In genomic region chr6:168624540-168624939, GRCh38 we compare ENCODE assay signal across 15 cellular contexts.
A peak's percentile ranks its signal among the peaks of the same experiment; 100 is the strongest.
DNase-seq lines count a peak whose midpoint lies in the region; ATAC-seq, FAIRE-seq and TF ChIP-seq lines count a peak whose summit lies in the region.
"Had no signal": no experiment of that assay in that cellular context is flagged by ENCODE, and none has a peak within 500 bp of the region (broad histone marks: within the 10 kb centered on the region; RNA-seq: fewer than 3 reads in every experiment).

No MANE protein-coding gene starts in this region.

- H3K18ac ChIP-seq in IMR-90 (ENCODE audit: low read depth, low read length), result no peak overlapping the region

- no peaks in the 10 kb centered on the region for H3K27me3 Mint-ChIP-seq in nephron progenitor cell (ENCODE audit: low read depth, poor library complexity)
- H3K27me3 Mint-ChIP-seq in progenitor cell of endocrine pancreas, result no peaks in the 10 kb centered on the region
- H3K27me3 Mint-ChIP-seq: B cell had no signal

- H2BK120ac ChIP-seq in IMR-90 (ENCODE audit: low read depth, low read length), result no peak overlapping the region

- H3K79me1 ChIP-seq in IMR-90 (ENCODE audit: low read depth in 1 of 2, low read length in 2 of 2), result no peaks in the 10 kb centered on the region

- H3K4me1 ChIP-seq in IMR-90 (ENCODE audit: control insufficient read depth, insufficient read depth, low read length), result no peaks in the 10 kb centered on the region
- H3K4me1 ChIP-seq in Karpas-422 (ENCODE audit: low read length), result no peaks in the 10 kb centered on the region

- H3K4me1 Mint-ChIP-seq in nephron progenitor cell (peaks cover 57% of the 10 kb centered on the region), progenitor cell of endocrine pancreas (ENCODE audit: low read depth) (peaks cover 35% of the 10 kb centered on the region)
- H3K4me1 Mint-ChIP-seq: B cell had no signal

- H3K56ac ChIP-seq in IMR-90 (ENCODE audit: extremely low read depth, insufficient read depth, low read length), result no peak overlapping the region

- no peak overlapping the region for H4K91ac ChIP-seq in IMR-90 (ENCODE audit: insufficient read depth, low read depth, low read length)

- H3K4me3 Mint-ChIP-seq in nephron progenitor cell (no peak overlapping the region), progenitor cell of endocrine pancreas (ENCODE audit: low read depth) (no peak overlapping the region)
- H3K4me3 Mint-ChIP-seq: B cell; CD4-positive, alpha-beta T cell had no signal

- H3K23ac ChIP-seq in IMR-90 (ENCODE audit: low read depth, low read length), result no peak overlapping the region

- H3K9me3 Mint-ChIP-seq in nephron progenitor cell, result peaks cover 12% of the 10 kb centered on the region
- peaks cover 5% of the 10 kb centered on the region for H3K9me3 Mint-ChIP-seq in progenitor cell of endocrine pancreas (ENCODE audit: low read depth)

- H3K4ac ChIP-seq in IMR-90 (ENCODE audit: low read depth, low read length), result no peak overlapping the region

- no peak overlapping the region for H2AK9ac ChIP-seq in IMR-90 (replicated peaks; ENCODE audit: low read depth, low read length, poor library complexity)

- H3K9me3 ChIP-seq in IMR-90 (ENCODE audit: control insufficient read depth, insufficient read depth, low read length) (peaks cover 54% of the 10 kb centered on the region), Karpas-422 (ENCODE audit: low read length) (no peaks in the 10 kb centered on the region)

- in situ Hi-C loops in IMR-90 (cut with MboI; ENCODE audit: low sequenced_read_pairs), result no loop called here

- no peak overlapping the region for H3K4me3 ChIP-seq in IMR-90 (ENCODE audit: insufficient read depth, low read depth, low read length)
- no peak overlapping the region for H3K4me3 ChIP-seq in bronchial epithelial cell (ENCODE audit: low read depth, low read length)
- H3K4me3 ChIP-seq in Karpas-422 (ENCODE audit: low read length), result no peak overlapping the region

- no peak overlapping the region for H4K5ac ChIP-seq in IMR-90 (ENCODE audit: low read depth, low read length)

- no peaks in the 10 kb centered on the region for H3K9me2 ChIP-seq in Karpas-422 (replicated peaks; ENCODE audit: insufficient read depth, low read length)

- peak; percentile 43 for FAIRE-seq in bronchial epithelial cell (lab: Jason Lieb, UNC)
- no peak for FAIRE-seq in GM12891 (lab: Jason Lieb, UNC)
- FAIRE-seq: A204.1, H54 had no signal

- H3K27me3 ChIP-seq in IMR-90 (ENCODE audit: control insufficient read depth, insufficient read depth, low read length) (no peaks in the 10 kb centered on the region), bronchial epithelial cell (ENCODE audit: control insufficient read depth, insufficient read depth, low read length) (no peaks in the 10 kb centered on the region), Karpas-422 (ENCODE audit: low read length) (no peaks in the 10 kb centered on the region)

- no peak overlapping the region for H2BK15ac ChIP-seq in IMR-90 (ENCODE audit: low read depth, low read length)

- no peak for TF ChIP-seq RAD21 in IMR-90 (IDR thresholded peaks at IDR 0.05; ENCODE audit: low read length)

- no TSS peak for BruUV-seq in IMR-90 (replicated peaks; lab: Mats Ljungman, UMichigan)

- no peaks in the 10 kb centered on the region for H3K79me2 ChIP-seq in Karpas-422 (ENCODE audit: low read length)

- peaks cover 10% of the 10 kb centered on the region for H3K36me3 Mint-ChIP-seq in nephron progenitor cell (ENCODE audit: low read depth)
- no peaks in the 10 kb centered on the region for H3K36me3 Mint-ChIP-seq in progenitor cell of endocrine pancreas (ENCODE audit: insufficient read depth)

- H3K27ac Mint-ChIP-seq in nephron progenitor cell (peak overlapping the region; percentile 24), progenitor cell of endocrine pancreas (no peak overlapping the region)
- H3K27ac Mint-ChIP-seq: B cell; CD4-positive, alpha-beta T cell had no signal

- POLR2A ChIA-PET in IMR-90 (lab: Charles Lee; ENCODE audit: unreplicated experiment), result no interaction called here

- H3K4me2 ChIP-seq in IMR-90 (ENCODE audit: low read depth, low read length) (no peak overlapping the region), Karpas-422 (ENCODE audit: low read depth, low read length, poor library complexity, severe bottlenecking) (no peak overlapping the region)

- no peak overlapping the region for H3K14ac ChIP-seq in IMR-90 (replicated peaks; ENCODE audit: low read depth, low read length)

- H3K27ac ChIP-seq in IMR-90 (ENCODE audit: insufficient read depth, low read length) (no peak overlapping the region), Karpas-422 (ENCODE audit: low read length) (no peak overlapping the region)

- H2AFZ ChIP-seq in IMR-90 (replicated peaks; ENCODE audit: low read length, poor library complexity) (no peak overlapping the region), Karpas-422 (ENCODE audit: low read length) (no peak overlapping the region)

- ATAC-seq in IMR-90 (ENCODE audit: low read depth), result no peak
- ATAC-seq: HCT116 had no signal

- H3K9ac ChIP-seq in IMR-90 (ENCODE audit: low read depth, low read length), result no peak overlapping the region
- no peak overlapping the region for H3K9ac ChIP-seq in Karpas-422 (ENCODE audit: low read length)

- H4K8ac ChIP-seq in IMR-90 (ENCODE audit: low read depth in 2 of 2, low read length in 2 of 2), result no peak overlapping the region

- WGBS in IMR-90 (ENCODE audit: extremely low coverage in 2 of 2, insufficient read length in 1 of 2), 2 experiments, result 83% methylated on average over 2 of the region's 2 CpGs; no CpG with 5 or more reads in 1 of the 2 experiments

- intact Hi-C loops in IMR-90 (cut with micrococcal nuclease), result no loop called here

- no peak overlapping the region for H2AK5ac ChIP-seq in IMR-90 (ENCODE audit: low read depth, low read length)

- no peak for TF ChIP-seq POLR2A in IMR-90 (IDR thresholded peaks at IDR 0.05; ENCODE audit: low read depth, low read length)
- TF ChIP-seq POLR2A in GM12891 (IDR thresholded peaks at IDR 0.05; ENCODE audit: low read depth, low read length), result no peak

- H3K36me3 ChIP-seq in IMR-90 (ENCODE audit: control insufficient read depth, insufficient read depth, low read length), result no peaks in the 10 kb centered on the region
- no peaks in the 10 kb centered on the region for H3K36me3 ChIP-seq in bronchial epithelial cell (ENCODE audit: control insufficient read depth, insufficient read depth, low read length)
- no peaks in the 10 kb centered on the region for H3K36me3 ChIP-seq in Karpas-422 (ENCODE audit: insufficient read depth, low read length)

- H2BK20ac ChIP-seq in IMR-90 (ENCODE audit: low read depth, low read length), result no peak overlapping the region

- TF ChIP-seq CTCF in IMR-90 (conservative IDR thresholded peaks at IDR 0.05; ENCODE audit: low read depth, low read length) (no peak), bronchial epithelial cell (IDR thresholded peaks at IDR 0.05; ENCODE audit: insufficient read depth, low read length, severe bottlenecking) (no peak), nephron progenitor cell (IDR thresholded peaks at IDR 0.05) (no peak), progenitor cell of endocrine pancreas (IDR thresholded peaks at IDR 0.05; ENCODE audit: unreplicated experiment) (no peak)

- H3K9me1 ChIP-seq in IMR-90 (ENCODE audit: insufficient read depth, low read length), result no peaks in the 10 kb centered on the region

- H2BK5ac ChIP-seq in IMR-90 (ENCODE audit: low read depth, low read length, poor library complexity, severe bottlenecking), result peak overlapping the region; percentile 62

- DNase-seq in IMR-90 (no peak), bronchial epithelial cell (ENCODE audit: low read depth) (no peak), nephron progenitor cell (no peak), Karpas-422 (no peak), progenitor cell of endocrine pancreas (ENCODE audit: low spot score, unreplicated experiment) (no peak), NAMALWA (ENCODE audit: low spot score) (no peak), GM12891 (ENCODE audit: insufficient read length, low spot score) (no peak)
- DNase-seq: C1 segment of cervical spinal cord; Calu3; CD4-positive, alpha-beta T cell; DMS 273 treated with DMSO at 0.1 percent for 48 hours had no signal

- CTCF ChIA-PET in IMR-90 (lab: Yijun Ruan, JAX), result no interaction called here

- H4K20me1 ChIP-seq in IMR-90 (ENCODE audit: insufficient read depth, low read length) (no peaks in the 10 kb centered on the region), Karpas-422 (ENCODE audit: insufficient read depth, low read depth, low read length) (no peaks in the 10 kb centered on the region)

- dilution Hi-C loops in IMR-90 (cut with HindIII; ENCODE audit: low sequenced_read_pairs, unreplicated experiment), result no loop called here

TF ChIP-seq in IMR-90, 13 proteins besides CTCF, POLR2A, EP300 and RAD21 (continues in another document):
- TF ChIP-seq ELK1 (IDR thresholded peaks at IDR 0.05; ENCODE audit: borderline replicate concordance, low read depth, low read length) (no peak), MXI1 (IDR thresholded peaks at IDR 0.05; ENCODE audit: borderline replicate concordance, low read depth, low read length) (no peak), MAFK (IDR thresholded peaks at IDR 0.05; ENCODE audit: low read depth, low read length) (no peak), BHLHE40 (IDR thresholded peaks at IDR 0.05; ENCODE audit: low read depth, low read length) (no peak)

TF ChIP-seq in GM12891, 5 proteins besides CTCF, POLR2A, EP300 and RAD21:
- no peak for TF ChIP-seq PAX5 (IDR thresholded peaks at IDR 0.05; ENCODE audit: insufficient read depth, low read length, severe bottlenecking)
- TF ChIP-seq SPI1 (IDR thresholded peaks at IDR 0.05; ENCODE audit: low read depth, low read length), result no peak
- no peak for TF ChIP-seq TAF1 (IDR thresholded peaks at IDR 0.05; ENCODE audit: low read depth, low read length)
- no peak for TF ChIP-seq POLR2AphosphoS5 (IDR thresholded peaks at IDR 0.05; ENCODE audit: low read depth, low read length)
- no peak for TF ChIP-seq POU2F2 (IDR thresholded peaks at IDR 0.05; ENCODE audit: low read depth, low read length)
